12 cellular contexts compared by ENCODE assay signal in the genomic region with DNA sequence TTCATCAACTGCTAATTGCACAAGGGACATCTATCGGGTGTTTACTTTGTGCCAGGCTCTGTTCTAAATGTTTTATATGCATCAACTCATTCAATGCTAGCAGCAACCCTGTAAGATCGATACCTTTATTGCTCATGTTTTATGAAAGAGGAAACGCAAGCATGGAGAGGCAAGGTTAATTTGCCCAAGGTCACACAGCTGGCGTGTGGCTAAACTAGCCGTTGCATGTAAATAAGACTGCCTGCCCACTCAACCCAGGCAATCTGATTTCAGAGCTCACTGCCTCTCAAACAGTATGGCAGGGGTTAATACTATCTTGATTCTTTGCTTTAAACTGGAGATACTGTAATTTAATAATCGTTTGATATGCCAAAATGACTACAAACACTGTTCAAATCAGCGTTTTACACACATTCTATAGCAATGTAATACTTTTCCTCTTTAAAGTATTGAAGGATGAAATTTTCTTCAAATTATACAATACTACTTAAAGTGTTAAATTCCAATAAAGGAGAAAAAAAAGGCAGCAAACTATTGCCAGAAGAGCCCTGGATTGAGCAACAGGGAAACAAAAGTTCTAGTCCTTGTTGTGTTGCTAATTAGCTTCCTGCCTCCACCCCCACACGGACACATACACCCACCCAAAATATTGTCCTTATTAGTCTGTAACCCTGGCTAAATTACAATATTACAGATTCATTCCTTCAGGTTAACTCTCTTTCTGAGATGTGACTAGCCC. TPM values are rescaled to one million over a fixed set of nuclear protein-coding genes. Genes with fewer than 3 reads are reported as not detected.
DNase-seq lines count a peak whose midpoint lies in the region; ATAC-seq and TF ChIP-seq lines count a peak whose summit lies in the region.
"Had no signal": no experiment of that assay in that cellular context is flagged by ENCODE, and none has a peak within 500 bp of the region (broad histone marks: within the 10 kb centered on the region; RNA-seq: fewer than 3 reads in every experiment).

No MANE protein-coding gene starts in this region.

- in situ Hi-C loops in mammary epithelial cell (cut with MboI; ENCODE audit: low sequenced_read_pairs in 2 of 2) = no loop called here

- 27% methylated on average over 8 of the region's 8 CpGs for WGBS in mammary epithelial cell (ENCODE audit: low coverage, missing lambda C conversion rate)
- WGBS in smooth muscle cell (ENCODE audit: low lambda C conversion rate) = 69% methylated on average over 8 of the region's 8 CpGs

- H3K9ac ChIP-seq in mammary epithelial cell (ENCODE audit: insufficient read depth, low read length) (no peak overlapping the region), smooth muscle cell (ENCODE audit: low read depth) (no peak overlapping the region)

- CTCF ChIA-PET in mammary epithelial cell (lab: Charles Lee; ENCODE audit: low non-redundant PET) = no interaction called here

- no peak overlapping the region for H3K27ac Mint-ChIP-seq in stimulated activated naive B cell treated with anti-CD40 and anti-IgM and Interleukin-4, amounts not matched to agents 10 μg/mL and 1 μg/mL and 100 μg/mL, for 72 hours
- H3K27ac Mint-ChIP-seq in HFFc6 = no peak overlapping the region

- H3K4me3 Mint-ChIP-seq in stimulated activated naive B cell treated with anti-CD40 and anti-IgM and Interleukin-4, amounts not matched to agents 10 μg/mL and 1 μg/mL and 100 μg/mL, for 72 hours = no peak overlapping the region
- H3K4me3 Mint-ChIP-seq in HFFc6 = no peak overlapping the region

- no peak overlapping the region for H3K27ac ChIP-seq in mammary epithelial cell (ENCODE audit: insufficient read depth, low read depth, low read length)
- H3K27ac ChIP-seq in breast epithelium = no peak overlapping the region
- no peak overlapping the region for H3K27ac ChIP-seq in smooth muscle cell (ENCODE audit: low read depth)
- H3K27ac ChIP-seq: hepatocyte, SK-N-MC had no signal

- peaks cover 0 to 12% of the 10 kb centered on the region in 2 donors for H3K4me1 Mint-ChIP-seq in stimulated activated naive B cell treated with anti-CD40 and anti-IgM and Interleukin-4, amounts not matched to agents 10 μg/mL and 1 μg/mL and 100 μg/mL, for 72 hours
- H3K4me1 Mint-ChIP-seq in HFFc6 (ENCODE audit: low read depth) = no peaks in the 10 kb centered on the region

- peak; percentile 72 for ATAC-seq in HG02938 (IDR thresholded peaks at IDR 0.05; ENCODE audit: unreplicated experiment)
- ATAC-seq in stimulated activated naive B cell treated with anti-CD40 and anti-IgM and Interleukin-4, amounts not matched to agents 10 μg/mL and 1 μg/mL and 100 μg/mL, for 72 hours (replicated peaks) = peak; percentile 56 to 72
- ATAC-seq: HCT116 had no signal

- H3K36me3 ChIP-seq in mammary epithelial cell (ENCODE audit: insufficient read depth, low read length) = no peaks in the 10 kb centered on the region
- H3K36me3 ChIP-seq in breast epithelium = no peaks in the 10 kb centered on the region
- H3K36me3 ChIP-seq in smooth muscle cell (ENCODE audit: low read depth) = no peaks in the 10 kb centered on the region

- dilution Hi-C loops in mammary epithelial cell (cut with HindIII; ENCODE audit: low sequenced_read_pairs) = no loop called here

- no peaks in the 10 kb centered on the region for H4K20me1 ChIP-seq in mammary epithelial cell (ENCODE audit: insufficient read depth, low read length)
- no peaks in the 10 kb centered on the region for H4K20me1 ChIP-seq in smooth muscle cell (ENCODE audit: low read depth)

- no peak for DNase-seq in mammary epithelial cell
- no peak for DNase-seq in breast epithelium (ENCODE audit: low spot score in 2 of 2)
- peak; percentile 81 for DNase-seq in NCI-H1092 treated with DMSO at 0.1 percent for 48 hours (lab: John Stamatoyannopoulos, UW)
- no peak for DNase-seq in stimulated activated naive B cell treated with anti-CD40 and anti-IgM and Interleukin-4, amounts not matched to agents 10 μg/mL and 1 μg/mL and 100 μg/mL, for 72 hours
- no peak for DNase-seq in cortex of kidney (lab: John Stamatoyannopoulos, UW)
- no peak for DNase-seq in HFFc6
- no peak for DNase-seq in smooth muscle cell (lab: John Stamatoyannopoulos, UW; ENCODE audit: unreplicated experiment)
- DNase-seq: amygdala had no signal

- H3K4me3 ChIP-seq in mammary epithelial cell (replicated peaks in 1 of 3; ENCODE audit: insufficient read depth in 1 of 3, low read depth in 2 of 3, low read length in 3 of 3) (no peak overlapping the region), breast epithelium (no peak overlapping the region), smooth muscle cell (no peak overlapping the region)
- H3K4me3 ChIP-seq: hepatocyte, SK-N-MC had no signal

- H3K4me2 ChIP-seq in mammary epithelial cell (ENCODE audit: insufficient read depth, low read depth, low read length) (no peak overlapping the region), smooth muscle cell (no peak overlapping the region)
- H3K4me2 ChIP-seq: hepatocyte had no signal

- H3K9me3 Mint-ChIP-seq in stimulated activated naive B cell treated with anti-CD40 and anti-IgM and Interleukin-4, amounts not matched to agents 10 μg/mL and 1 μg/mL and 100 μg/mL, for 72 hours = peaks cover 7 to 9% of the 10 kb centered on the region in 2 donors
- H3K9me3 Mint-ChIP-seq in HFFc6 = peaks cover 4% of the 10 kb centered on the region

- H3F3A ChIP-seq in smooth muscle cell (ENCODE audit: low read depth) = no peaks in the 10 kb centered on the region

- H2AFZ ChIP-seq in mammary epithelial cell (ENCODE audit: low read depth, low read length) (peak overlapping the region; percentile 26), smooth muscle cell (ENCODE audit: low read depth) (no peak overlapping the region)
- H2AFZ ChIP-seq: hepatocyte had no signal

- no peaks in the 10 kb centered on the region for H3K4me1 ChIP-seq in mammary epithelial cell (ENCODE audit: insufficient read depth, low read length)
- peaks cover 0 to 6% of the 10 kb centered on the region in 2 donors for H3K4me1 ChIP-seq in breast epithelium
- no peaks in the 10 kb centered on the region for H3K4me1 ChIP-seq in smooth muscle cell (ENCODE audit: low read depth)

- H3K79me2 ChIP-seq in mammary epithelial cell (ENCODE audit: insufficient read depth, low read length) (no peaks in the 10 kb centered on the region), smooth muscle cell (ENCODE audit: low read depth) (no peaks in the 10 kb centered on the region)
- H3K79me2 ChIP-seq: hepatocyte had no signal

- peaks cover 26 to 60% of the 10 kb centered on the region in 2 donors for H3K27me3 Mint-ChIP-seq in stimulated activated naive B cell treated with anti-CD40 and anti-IgM and Interleukin-4, amounts not matched to agents 10 μg/mL and 1 μg/mL and 100 μg/mL, for 72 hours
- H3K27me3 Mint-ChIP-seq in HFFc6 (ENCODE audit: insufficient read depth) = peaks cover 7% of the 10 kb centered on the region

- intact Hi-C loops in mammary epithelial cell (cut with micrococcal nuclease) (no loop called here), breast epithelium (cut with DNase I; ENCODE audit: low total_unique reads) (no loop called here)

- TF ChIP-seq CTCF in mammary epithelial cell (conservative IDR thresholded peaks at IDR 0.05 in 1 of 2, IDR thresholded peaks at IDR 0.05 in 1 of 2; ENCODE audit: extremely low read depth in 1 of 2, insufficient read depth in 1 of 2, low read depth in 1 of 2, low read length in 2 of 2) (no peak), breast epithelium (IDR thresholded peaks at IDR 0.05) (no peak), HFFc6 (IDR thresholded peaks at IDR 0.05) (no peak), smooth muscle cell (IDR thresholded peaks at IDR 0.05; ENCODE audit: borderline replicate concordance, insufficient read depth, poor library complexity, severe bottlenecking) (no peak)

- BruUV-seq in mammary epithelial cell (replicated peaks; lab: Mats Ljungman, UMichigan) = no TSS peak

- H3K27me3 ChIP-seq in mammary epithelial cell (ENCODE audit: insufficient read depth, low read length) (peaks cover 2% of the 10 kb centered on the region), breast epithelium (no peaks in the 10 kb centered on the region), smooth muscle cell (ENCODE audit: low read depth) (no peaks in the 10 kb centered on the region)

- TF ChIP-seq POLR2A in breast epithelium (IDR thresholded peaks at IDR 0.05) = no peak

- H3K36me3 Mint-ChIP-seq in stimulated activated naive B cell treated with anti-CD40 and anti-IgM and Interleukin-4, amounts not matched to agents 10 μg/mL and 1 μg/mL and 100 μg/mL, for 72 hours = peaks cover 4 to 5% of the 10 kb centered on the region in 2 donors
- peaks cover under 1% of the 10 kb centered on the region; the same call in 1 of the 2 replicates for H3K36me3 Mint-ChIP-seq in HFFc6 (ENCODE audit: low read depth)

- H3K9me3 ChIP-seq in mammary epithelial cell (replicated peaks; ENCODE audit: insufficient read depth, low read length) = no peaks in the 10 kb centered on the region
- H3K9me3 ChIP-seq in breast epithelium = peaks cover 2 to 8% of the 10 kb centered on the region in 2 donors
- no peaks in the 10 kb centered on the region for H3K9me3 ChIP-seq in smooth muscle cell (replicated peaks; ENCODE audit: low read depth)

RNA-seq across cellular contexts. Expression of gene DHRS7, which starts 39.1 kb away (rescaled TPM):
- total RNA-seq in mammary epithelial cell = 10 to 100 TPM; 73.0 to 85.0 TPM
- 69.0 TPM for polyA plus RNA-seq in mammary epithelial cell
- 46.9 TPM for polyA minus RNA-seq in mammary epithelial cell
- 10 to 100 TPM; 85.9 to 92.8 (median 89.8) TPM for total RNA-seq in breast epithelium
- 10 to 100 TPM; 50.0 to 75.0 (median 54.1) TPM for total RNA-seq in HFFc6 (2021; fragmentation: NEBNext Ultra II Directional; extraction: Animal tissue kit (Norgen Biotek cat#: 25700))
- 64.7 and 88.6 TPM in 2 replicates for total RNA-seq in smooth muscle cell
- polyA plus RNA-seq in smooth muscle cell = 74.8 and 91.0 TPM in 2 replicates

RNA-seq across cellular contexts. Expression of gene PPM1A, which starts 44.7 kb away (rescaled TPM):
- total RNA-seq in mammary epithelial cell (10 to 100 TPM; 26.3 to 40.5 TPM), breast epithelium (10 to 100 TPM; 39.3 to 53.8 (median 49.9) TPM), smooth muscle cell (23.8 and 30.0 TPM in 2 replicates)
- polyA plus RNA-seq in mammary epithelial cell (18.6 TPM), smooth muscle cell (12.5 and 17.5 TPM in 2 replicates)
- polyA minus RNA-seq in mammary epithelial cell = 26.8 TPM
- 10 to 100 TPM; 35.2 to 38.0 (median 36.5) TPM for total RNA-seq in HFFc6 (2021; fragmentation: NEBNext Ultra II Directional; extraction: Animal tissue kit (Norgen Biotek cat#: 25700))
